9 cellular contexts compared by ENCODE assay signal in genomic region chr4:183407635-183408463, GRCh38. TPM values are rescaled to one million over a fixed set of nuclear protein-coding genes. Genes with fewer than 3 reads are reported as not detected.
DNase-seq lines count a peak whose midpoint lies in the region; ATAC-seq and TF ChIP-seq lines count a peak whose summit lies in the region.
"Had no signal": no experiment of that assay in that cellular context is flagged by ENCODE, and none has a peak within 500 bp of the region (broad histone marks: within the 10 kb centered on the region; RNA-seq: fewer than 3 reads in every experiment).

No MANE protein-coding gene starts in this region.

- H3K27ac ChIP-seq in H9 (ENCODE audit: insufficient read length, low read depth, low read length) (no peak overlapping the region), VCaP (peak overlapping the region; percentile 63), skeletal muscle tissue (ENCODE audit: low read depth, low read length) (no peak overlapping the region)

- no peak overlapping the region for H2AFZ ChIP-seq in H9 (ENCODE audit: low read length)

- H3K23ac ChIP-seq in H9 (ENCODE audit: insufficient read length, low read depth, low read length), result no peak overlapping the region

- no peak overlapping the region for H3K4ac ChIP-seq in H9 (ENCODE audit: low read depth, low read length)

- no peak overlapping the region for H3K14ac ChIP-seq in H9 (ENCODE audit: insufficient read depth, low read length)

- H3K79me1 ChIP-seq in H9 (ENCODE audit: insufficient read depth, low read depth, low read length, poor library complexity, severe bottlenecking), result no peaks in the 10 kb centered on the region

- no peak overlapping the region for H3T11ph ChIP-seq in H9 (ENCODE audit: low read length)

- no peak overlapping the region for H2BK12ac ChIP-seq in H9 (ENCODE audit: insufficient read length, low read depth, low read length)

- H3K36me3 Mint-ChIP-seq in H9 (ENCODE audit: insufficient read depth in 1 of 3, low read depth in 3 of 3), result no peaks in the 10 kb centered on the region
- H3K36me3 Mint-ChIP-seq in glutamatergic neuron (ENCODE audit: unreplicated experiment), result no peaks in the 10 kb centered on the region

- no peak overlapping the region for H2BK120ac ChIP-seq in H9 (ENCODE audit: low read depth, low read length, poor library complexity, severe bottlenecking)

- H3K9ac ChIP-seq in H9 (ENCODE audit: extremely low read depth, insufficient read length, low read length) (no peak overlapping the region), skeletal muscle tissue (ENCODE audit: low read depth in 1 of 3, low read length in 3 of 3) (peak overlapping the region in 2 of 3 donors; percentile 51 to 70)

- H2BK20ac ChIP-seq in H9 (ENCODE audit: low read depth, low read length, poor library complexity, severe bottlenecking), result no peak overlapping the region

- no peak overlapping the region for H2BK5ac ChIP-seq in H9 (ENCODE audit: insufficient read length, low read length)

- H3K18ac ChIP-seq in H9 (ENCODE audit: insufficient read length, low read depth, low read length), result no peak overlapping the region

- H3K4me2 ChIP-seq in H9 (ENCODE audit: insufficient read depth, insufficient read length, low read length), result peak overlapping the region; percentile 69

- no peaks in the 10 kb centered on the region for H3K9me3 ChIP-seq in H9 (ENCODE audit: control insufficient read depth, low read depth, low read length)
- H3K9me3 ChIP-seq in skeletal muscle tissue (ENCODE audit: control insufficient read depth in 3 of 3, low read length in 3 of 3), result no peaks in the 10 kb centered on the region
- H3K9me3 ChIP-seq: adrenal gland had no signal

- ATAC-seq in HG02981 (IDR thresholded peaks at IDR 0.05; ENCODE audit: unreplicated experiment), result no peak

- no peak for TF ChIP-seq CTCF in H9 (conservative IDR thresholded peaks at IDR 0.05)
- TF ChIP-seq CTCF in VCaP (conservative IDR thresholded peaks at IDR 0.05), result no peak
- TF ChIP-seq CTCF in glutamatergic neuron (IDR thresholded peaks at IDR 0.05; ENCODE audit: partially characterized antibody, unreplicated experiment), result no peak

- H3K23me2 ChIP-seq in H9 (ENCODE audit: insufficient read length, low read depth, low read length, poor library complexity, severe bottlenecking), result no peaks in the 10 kb centered on the region

- H3K4me1 ChIP-seq in H9 (ENCODE audit: insufficient read depth, low read length), result no peaks in the 10 kb centered on the region; the same call in 1 of the 2 replicates
- H3K4me1 ChIP-seq in skeletal muscle tissue (ENCODE audit: control insufficient read depth in 3 of 3, insufficient read depth in 3 of 3, low read length in 3 of 3), result no peaks in the 10 kb centered on the region
- H3K4me1 ChIP-seq: adrenal gland had no signal

- no peak overlapping the region for H4K5ac ChIP-seq in H9 (ENCODE audit: insufficient read length, low read depth, low read length)

- no peaks in the 10 kb centered on the region for H4K20me1 ChIP-seq in H9 (ENCODE audit: control insufficient read depth, insufficient read depth, insufficient read length)

- no peaks in the 10 kb centered on the region for H3K36me3 ChIP-seq in skeletal muscle tissue (ENCODE audit: control insufficient read depth in 3 of 3, insufficient read depth in 3 of 3, low read length in 3 of 3)
- H3K36me3 ChIP-seq: adrenal gland had no signal

- WGBS in H9 (ENCODE audit: extremely low coverage, insufficient read length, low lambda C conversion rate), result no CpG with 5 or more reads among the region's 8 CpGs

- H3K4me3 ChIP-seq in skeletal muscle tissue (ENCODE audit: low read length in 3 of 3), result peak overlapping the region; percentile 57 to 80 (median 67)

- H2BK15ac ChIP-seq in H9 (ENCODE audit: low read depth, low read length), result no peak overlapping the region

- H4K8ac ChIP-seq in H9 (replicated peaks; ENCODE audit: insufficient read length, low read depth, low read length), result no peak overlapping the region

- DNase-seq in H9, result no peak
- no peak for DNase-seq in glutamatergic neuron
- DNase-seq in activated gamma-delta T cell (lab: John Stamatoyannopoulos, UW), result no peak
- no peak for DNase-seq in NCI-H526 treated with DMSO at 0.1 percent for 48 hours (lab: John Stamatoyannopoulos, UW)
- no peak for DNase-seq in NCI-H2171 (lab: John Stamatoyannopoulos, UW)

- no peak overlapping the region for H2AK5ac ChIP-seq in H9 (ENCODE audit: insufficient read length, low read length)

- H3K9me3 Mint-ChIP-seq in H9, result no peaks in the 10 kb centered on the region
- H3K9me3 Mint-ChIP-seq in glutamatergic neuron (ENCODE audit: unreplicated experiment), result peaks cover 9% of the 10 kb centered on the region

- H3K4me1 Mint-ChIP-seq in H9 (peaks cover 9 to 14% of the 10 kb centered on the region in 2 experiments), glutamatergic neuron (ENCODE audit: low read depth, unreplicated experiment) (peaks cover 5% of the 10 kb centered on the region)

- H4K91ac ChIP-seq in H9 (ENCODE audit: insufficient read length, low read depth, low read length), result no peak overlapping the region

- peak overlapping the region; percentile 56 to 70 for H3K4me3 Mint-ChIP-seq in H9
- peak overlapping the region; percentile 79 for H3K4me3 Mint-ChIP-seq in glutamatergic neuron (ENCODE audit: unreplicated experiment)

- no peak overlapping the region for H3K56ac ChIP-seq in H9 (ENCODE audit: insufficient read length, low read depth, low read length)

- no peaks in the 10 kb centered on the region for H3K79me2 ChIP-seq in H9 (ENCODE audit: insufficient read depth, low read length)

- peaks cover 9% of the 10 kb centered on the region for H3K27me3 Mint-ChIP-seq in H9 (ENCODE audit: low read depth)
- H3K27me3 Mint-ChIP-seq in glutamatergic neuron (ENCODE audit: unreplicated experiment), result peaks cover 5% of the 10 kb centered on the region

- H3K27me3 ChIP-seq in H9 (ENCODE audit: insufficient read depth, low read length) (no peaks in the 10 kb centered on the region), skeletal muscle tissue (ENCODE audit: control insufficient read depth in 3 of 3, insufficient read depth in 3 of 3, low read length in 3 of 3) (no peaks in the 10 kb centered on the region)
- H3K27me3 ChIP-seq: adrenal gland had no signal

- peak overlapping the region in 2 of 3 experiments; percentile 80 to 89; a peak in 1 of 7 replicates for H3K27ac Mint-ChIP-seq in H9
- peak overlapping the region; percentile 80 for H3K27ac Mint-ChIP-seq in glutamatergic neuron (ENCODE audit: unreplicated experiment)

RNA-seq across cellular contexts. Expression of gene CDKN2AIP, which starts 36.6 kb away (rescaled TPM):
- total RNA-seq in H9 (2021), result 23.0 and 24.0 TPM in 2 replicates
- 15.9 TPM for total RNA-seq in glutamatergic neuron (ENCODE audit: unreplicated experiment)
- 7.3 TPM for total RNA-seq in skeletal muscle tissue
